8 cellular contexts compared by ENCODE assay signal in genomic region chr10:96673318-96674099, GRCh38. TPM values are rescaled to one million over a fixed set of nuclear protein-coding genes. Genes with fewer than 3 reads are reported as not detected.
DNase-seq lines count a peak whose midpoint lies in the region; ATAC-seq and TF ChIP-seq lines count a peak whose summit lies in the region.

No MANE protein-coding gene starts in this region.

- CTCF ChIA-PET in IMR-90 (lab: Yijun Ruan, JAX) = interaction anchor here (0.7 kb wide), 1 partner anchor 9 kb away, joined by 3 read pairs; no protein-coding TSS in a partner anchor

- H3K9me3 ChIP-seq in IMR-90 (ENCODE audit: control insufficient read depth, insufficient read depth, low read length) (no peaks in the 10 kb centered on the region), mononuclear cell (ENCODE audit: low read depth, low read length) (no peaks in the 10 kb centered on the region)

- H2AFZ ChIP-seq in ACC112 (ENCODE audit: low read length, unreplicated experiment) (peak overlapping the region; percentile 54), IMR-90 (replicated peaks; ENCODE audit: low read length, poor library complexity) (peak overlapping the region; percentile 65)

- H3K18ac ChIP-seq in IMR-90 (ENCODE audit: low read depth, low read length) = peak overlapping the region; percentile 43

- H3K27ac ChIP-seq in ACC112 (ENCODE audit: low read depth, low read length) (no peak overlapping the region), IMR-90 (ENCODE audit: insufficient read depth, low read length) (no peak overlapping the region), brain microvascular endothelial cell (no peak overlapping the region)

- TF ChIP-seq CTCF in IMR-90 (conservative IDR thresholded peaks at IDR 0.05; ENCODE audit: low read depth, low read length) = no peak
- no peak for TF ChIP-seq CTCF in brain microvascular endothelial cell (IDR thresholded peaks at IDR 0.05; ENCODE audit: low read depth, low read length, missing control alignments)

- H4K5ac ChIP-seq in IMR-90 (ENCODE audit: low read depth, low read length) = peak overlapping the region; percentile 35

- no peaks in the 10 kb centered on the region for H3K79me2 ChIP-seq in ACC112 (ENCODE audit: control insufficient read depth, insufficient read depth, low read length, unreplicated experiment)

- H3K56ac ChIP-seq in IMR-90 (ENCODE audit: extremely low read depth, insufficient read depth, low read length) = no peak overlapping the region

- H2AK9ac ChIP-seq in IMR-90 (replicated peaks; ENCODE audit: low read depth, low read length, poor library complexity) = no peak overlapping the region

- peak overlapping the region; percentile 64 for H2BK120ac ChIP-seq in IMR-90 (ENCODE audit: low read depth, low read length)

- H4K8ac ChIP-seq in IMR-90 (ENCODE audit: low read depth in 2 of 2, low read length in 2 of 2) = peak overlapping the region; percentile 12 to 56; a peak in 3 of 4 replicates

- no peak overlapping the region for H2AK5ac ChIP-seq in IMR-90 (ENCODE audit: low read depth, low read length)

- H3K27me3 ChIP-seq in ACC112 (ENCODE audit: insufficient read depth, low read length) (no peaks in the 10 kb centered on the region), IMR-90 (ENCODE audit: control insufficient read depth, insufficient read depth, low read length) (no peaks in the 10 kb centered on the region), brain microvascular endothelial cell (replicated peaks) (no peaks in the 10 kb centered on the region), mononuclear cell (ENCODE audit: insufficient read depth, low read length) (no peaks in the 10 kb centered on the region)

- H3K4me2 ChIP-seq in IMR-90 (ENCODE audit: low read depth, low read length) = peak overlapping the region; percentile 71

- peaks cover 5% of the 10 kb centered on the region; the same call in 1 of the 2 replicates for H3K9me1 ChIP-seq in IMR-90 (ENCODE audit: insufficient read depth, low read length)

- dilution Hi-C loops in IMR-90 (cut with HindIII; ENCODE audit: low sequenced_read_pairs, unreplicated experiment) = no loop called here

- H2BK15ac ChIP-seq in IMR-90 (ENCODE audit: low read depth, low read length) = peak overlapping the region; percentile 20; the same call in 1 of the 3 replicates

- no peaks in the 10 kb centered on the region for H3K36me3 ChIP-seq in ACC112 (ENCODE audit: insufficient read depth, low read length)
- H3K36me3 ChIP-seq in IMR-90 (ENCODE audit: control insufficient read depth, insufficient read depth, low read length) = no peaks in the 10 kb centered on the region
- no peaks in the 10 kb centered on the region for H3K36me3 ChIP-seq in brain microvascular endothelial cell (replicated peaks)

- no peaks in the 10 kb centered on the region for H4K20me1 ChIP-seq in IMR-90 (ENCODE audit: insufficient read depth, low read length)

- H3K4me1 ChIP-seq in ACC112 (ENCODE audit: control insufficient read depth, insufficient read depth, low read length, unreplicated experiment) (peaks cover 3% of the 10 kb centered on the region), IMR-90 (ENCODE audit: control insufficient read depth, insufficient read depth, low read length) (peaks cover 7% of the 10 kb centered on the region), mononuclear cell (ENCODE audit: insufficient read depth, low read length) (peaks cover 98% of the 10 kb centered on the region)

- peak overlapping the region; percentile 52 for H3K4ac ChIP-seq in IMR-90 (ENCODE audit: low read depth, low read length)

- 80% methylated on average over 1 of the region's 11 CpGs; no CpG with 5 or more reads in 1 of the 2 experiments for whole genome bisulfite sequencing in IMR-90 (ENCODE audit: extremely low coverage in 2 of 2, insufficient read length in 1 of 2), 2 experiments

- in situ Hi-C loops in IMR-90 (cut with MboI; ENCODE audit: low sequenced_read_pairs) = no loop called here
- in situ Hi-C loops in brain microvascular endothelial cell (cut with HindIII; ENCODE audit: low pct_ligation_motif_present, low sequenced_read_pairs) = no loop called here

- intact Hi-C loops in IMR-90 (cut with micrococcal nuclease) = no loop called here

- TF ChIP-seq POLR2A in IMR-90 (IDR thresholded peaks at IDR 0.05; ENCODE audit: low read depth, low read length) = no peak

- no peak overlapping the region for H3K23ac ChIP-seq in IMR-90 (ENCODE audit: low read depth, low read length)

- H3K9ac ChIP-seq in IMR-90 (ENCODE audit: low read depth, low read length) = no peak overlapping the region

- H2BK20ac ChIP-seq in IMR-90 (ENCODE audit: low read depth, low read length) = peak overlapping the region; percentile 63

- POLR2A ChIA-PET in IMR-90 (lab: Charles Lee; ENCODE audit: unreplicated experiment) = interaction anchor here (0.6 kb wide), 1 partner anchor 90 kb away, joined by 7 read pairs; no protein-coding TSS in a partner anchor

- peak overlapping the region; percentile 9 for H2BK5ac ChIP-seq in IMR-90 (ENCODE audit: low read depth, low read length, poor library complexity, severe bottlenecking)

- H3K14ac ChIP-seq in IMR-90 (replicated peaks; ENCODE audit: low read depth, low read length) = 0 out of 2 replicates have a peak overlapping the region, but pooled peaks have one; percentile 33

- peak; percentile 51 for ATAC-seq in GM19372 (IDR thresholded peaks at IDR 0.05; ENCODE audit: low read depth, unreplicated experiment)
- peak; percentile 87 for ATAC-seq in IMR-90 (ENCODE audit: low read depth)
- ATAC-seq in GM19328 (IDR thresholded peaks at IDR 0.05; ENCODE audit: unreplicated experiment) = no peak

- DNase-seq in IMR-90 (peak; percentile 63), brain microvascular endothelial cell (peak; percentile 32), LoVo (ENCODE audit: low spot score) (no peak), iPS-NIHi11 (ENCODE audit: low spot score) (no peak)

- H3K4me3 ChIP-seq in ACC112 (ENCODE audit: low read depth, low read length) (peak overlapping the region; percentile 29; the same call in 1 of the 2 replicates), IMR-90 (ENCODE audit: insufficient read depth, low read depth, low read length) (no peak overlapping the region; the same call in 1 of the 2 replicates), brain microvascular endothelial cell (ENCODE audit: low read depth, low read length) (no peak overlapping the region), mononuclear cell (ENCODE audit: low read length) (peak overlapping the region; percentile 9)

- peak overlapping the region; percentile 83 for H4K91ac ChIP-seq in IMR-90 (ENCODE audit: insufficient read depth, low read depth, low read length)

- H3K79me1 ChIP-seq in IMR-90 (ENCODE audit: low read depth in 1 of 2, low read length in 2 of 2) = no peaks in the 10 kb centered on the region

- TF ChIP-seq RAD21 in IMR-90 (IDR thresholded peaks at IDR 0.05; ENCODE audit: low read length) = no peak

- no TSS peak for BruUV-seq in IMR-90 (replicated peaks; lab: Mats Ljungman, UMichigan)

TF ChIP-seq in IMR-90, 13 proteins besides CTCF, POLR2A, EP300 and RAD21:
- TF ChIP-seq USF2 (IDR thresholded peaks at IDR 0.05; ENCODE audit: low read depth, low read length) = no peak
- no peak for TF ChIP-seq SMC3 (IDR thresholded peaks at IDR 0.05; ENCODE audit: low read depth, low read length)
- TF ChIP-seq RFX5 (IDR thresholded peaks at IDR 0.05; ENCODE audit: low read depth, low read length) = no peak
- no peak for TF ChIP-seq NFE2L2 (IDR thresholded peaks at IDR 0.05; ENCODE audit: low read depth, low read length)
- TF ChIP-seq ELK1 (IDR thresholded peaks at IDR 0.05; ENCODE audit: borderline replicate concordance, low read depth, low read length) = no peak
- no peak for TF ChIP-seq CEBPB (IDR thresholded peaks at IDR 0.05; ENCODE audit: low read depth, low read length)

RNA-seq across cellular contexts. Expression of gene PIK3AP1, which starts 46.8 kb away (rescaled TPM):
- under 0.01 and 0.28 TPM in 2 replicates for total RNA-seq in IMR-90 (2012; rRNA removed)
- 0.14 TPM in 1 of 2 replicates, not detected in the other for polyA plus RNA-seq in IMR-90 (2012; rRNA removed)
- polyA plus RNA-seq in IMR-90 (2012; cell fraction: cytosol; rRNA removed) = 0.08 and 0.40 TPM in 2 replicates
- 0.05 TPM in 1 of 2 replicates, not detected in the other for polyA plus RNA-seq in IMR-90 (2012; cell fraction: nucleus; rRNA removed; ENCODE audit: low replicate concordance)
- 49.0 TPM for total RNA-seq in mononuclear cell

Comparison
In these comparisons a context has a peak if more than half of its experiments do, and no peak if none do; other contexts are left out.
1. H3K4me3 ChIP-seq: peak in ACC112 (single experiment) and mononuclear cell (single experiment); none in IMR-90 (single experiment) and brain microvascular endothelial cell (single experiment).
2. DNase-seq: peak in IMR-90 (single experiment) and brain microvascular endothelial cell (single experiment); none in LoVo (single experiment) and iPS-NIHi11 (single experiment).
3. RNA of gene PIK3AP1, which starts 46.8 kb away (total RNA-seq): 49.0 TPM in mononuclear cell (single experiment); under 0.01 to 0.28 TPM in IMR-90; every median in the first group is over 10 times any median in the second.